In the genomic region with DNA sequence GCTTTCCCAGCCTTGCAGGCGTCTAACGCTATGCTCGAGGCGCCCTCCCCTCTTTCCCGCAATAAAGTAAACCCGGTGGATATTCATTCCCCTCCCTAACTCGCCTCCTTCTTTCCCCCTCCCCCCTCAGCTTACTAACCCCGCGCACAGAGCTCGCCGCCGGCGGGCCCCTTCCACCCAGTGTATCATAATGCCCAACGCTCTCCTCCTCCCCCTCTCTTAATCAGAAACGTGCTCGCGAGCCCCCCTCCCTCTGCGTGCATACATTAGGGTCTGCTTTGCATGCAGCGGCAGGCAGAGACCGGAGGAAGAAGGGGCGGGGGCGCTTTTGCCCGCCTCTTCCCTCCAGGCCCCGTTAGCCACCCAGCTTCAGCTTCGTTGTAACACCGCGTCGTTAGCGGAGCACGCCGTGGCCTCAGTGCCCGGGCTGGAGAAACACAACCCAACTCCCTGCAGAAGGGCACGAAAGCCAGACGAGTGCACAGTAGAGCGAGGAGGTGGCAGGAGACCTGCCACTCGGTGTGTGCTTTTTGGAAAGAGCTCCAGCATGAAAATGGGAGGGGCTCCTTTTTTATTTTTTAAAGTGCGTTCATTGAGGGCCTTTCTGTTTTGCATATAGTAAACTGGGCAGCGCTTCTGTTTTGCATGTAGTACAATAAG, we compare ENCODE assay signal across 8 cellular contexts. TPM values are rescaled to one million over a fixed set of nuclear protein-coding genes. Genes with fewer than 3 reads are reported as not detected.
DNase-seq lines count a peak whose midpoint lies in the region; ATAC-seq and TF ChIP-seq lines count a peak whose summit lies in the region.

No MANE protein-coding gene starts in this region.

- H3K4me1 ChIP-seq in iPS-18a (ENCODE audit: control insufficient read depth, low read depth, low read length) = peaks cover 26% of the 10 kb centered on the region
- peaks cover 17 to 56% (median 40%) of the 10 kb centered on the region in 6 donors for H3K4me1 ChIP-seq in spleen

- in situ Hi-C loops in GM13977 (cut with MboI; ENCODE audit: low pct_unique_long_range_greater_than_20kb, low sequenced_read_pairs, unreplicated experiment) = no loop called here
- in situ Hi-C loops in astrocyte of the spinal cord (cut with HindIII; ENCODE audit: low sequenced_read_pairs) = no loop called here

- peak overlapping the region; percentile 89 for H3K9ac ChIP-seq in iPS-18a (ENCODE audit: low read length)

- no peak for TF ChIP-seq CTCF in GM13977 (IDR thresholded peaks at IDR 0.05; ENCODE audit: extremely low read depth, insufficient read depth, missing control alignments)
- no peak for TF ChIP-seq CTCF in astrocyte of the spinal cord (IDR thresholded peaks at IDR 0.05; ENCODE audit: low read depth, low read length)
- no peak for TF ChIP-seq CTCF in spleen (IDR thresholded peaks at IDR 0.05 in 8 of 11, conservative IDR thresholded peaks at IDR 0.05 in 3 of 11)

- intact Hi-C loops in spleen (cut with DNase I; ENCODE audit: low total_unique reads) = no loop called here

- DNase-seq in GM13977 (ENCODE audit: low spot score) = peak; percentile 80
- peak; percentile 93 to 96 for DNase-seq in NCI-H2081 (lab: John Stamatoyannopoulos, UW)
- peak; percentile 44 for DNase-seq in T1000 (lab: John Stamatoyannopoulos, UW)
- peak; percentile 52 for DNase-seq in astrocyte of the spinal cord (ENCODE audit: low read depth, low spot score)
- peak; percentile 93 for DNase-seq in spleen
- DNase-seq in epidermal melanocyte (ENCODE audit: insufficient read length, low spot score) = no peak

- H3K9me3 ChIP-seq in iPS-18a (ENCODE audit: control insufficient read depth, low read depth, low read length) (no peaks in the 10 kb centered on the region), spleen (no peaks in the 10 kb centered on the region)

- peaks cover 13% of the 10 kb centered on the region for H3K36me3 ChIP-seq in iPS-18a (ENCODE audit: control insufficient read depth, low read depth, low read length)
- no peaks in the 10 kb centered on the region for H3K36me3 ChIP-seq in spleen

- ATAC-seq in HG02970 (IDR thresholded peaks at IDR 0.05; ENCODE audit: low FRiP score, unreplicated experiment) = peak; percentile 5

- peak overlapping the region; percentile 64 for H3K4me3 ChIP-seq in astrocyte of the spinal cord (ENCODE audit: low read depth, low read length)
- peak overlapping the region; percentile 84 for H3K4me3 ChIP-seq in iPS-18a (ENCODE audit: low read length)
- peak overlapping the region; percentile 62 to 98 (median 94) for H3K4me3 ChIP-seq in spleen

- H3K27me3 ChIP-seq in iPS-18a (ENCODE audit: control insufficient read depth, insufficient read depth, low read length) (peaks cover 6% of the 10 kb centered on the region), spleen (replicated peaks in 1 of 7) (peaks cover 0 to 3% (median 0%) of the 10 kb centered on the region in 7 donors)

- H3K27ac ChIP-seq in iPS-18a (ENCODE audit: low read length) (peak overlapping the region; percentile 81), spleen (peak overlapping the region; percentile 88 to 96 (median 93))

- WGBS in spleen, 5 donors = 0 to 1% (median 0%) methylated on average over 37 to 38 of the region's 38 CpGs

- no peak for TF ChIP-seq POLR2A in spleen (IDR thresholded peaks at IDR 0.05)

RNA-seq across cellular contexts. Expression of a gene that starts 0.9 kb away (rescaled TPM):
- total RNA-seq in spleen = 100 to 1,000 TPM in 6 of 7 donors, 10 to 100 TPM in 1; 97.4 to 134 (median 105) TPM
- polyA plus RNA-seq in spleen = 10 to 100 TPM in 1 of 3 donors, 1 to 10 TPM in 2; 5.9 to 11.9 (median 7.9) TPM

RNA-seq across cellular contexts. Expression of a gene that starts 34.0 kb away (rescaled TPM):
- total RNA-seq in spleen = 100 to 1,000 TPM in 4 of 7 donors, 10 to 100 TPM in 3; 34.5 to 154 (median 135) TPM
- 100 to 1,000 TPM; 178 to 258 (median 232) TPM for polyA plus RNA-seq in spleen
